ENCODE assay signal across 35 cellular contexts in genomic region chr2:21996339-21996738, GRCh38.
"Had no signal": no experiment of that assay in that cellular context is flagged by ENCODE, and none has a peak within 500 bp of the region (broad histone marks: within the 10 kb centered on the region; RNA-seq: fewer than 3 reads in every experiment).

No MANE protein-coding gene starts in this region.

- H3K27me3 ChIP-seq: MG63 had no signal

- DNase-seq: Kasumi-1, MG63, MM.1S, MV-4-11, NCI-H1048, NCI-H1092, NCI-H1092 treated with DMSO at 0.1 percent for 48 hours, NCI-H1105, NCI-H1105 treated with DMSO at 0.1 percent for 48 hours, NCI-H1417, NCI-H1417 treated with DMSO at 0.1 percent for 48 hours, NCI-H1436, NCI-H1436 treated with DMSO at 0.1 percent for 48 hours, NCI-H146, NCI-H1694, NCI-H1694 treated with DMSO at 0.1 percent for 48 hours, NCI-H187, NCI-H187 treated with DMSO at 0.1 percent for 48 hours, NCI-H1930, NCI-H2029, NCI-H2029 treated with DMSO at 0.1 percent for 48 hours, NCI-H2081, NCI-H2081 treated with DMSO at 0.1 percent for 48 hours, NCI-H2107, NCI-H2171, NCI-H2171 treated with DMSO at 0.1 percent for 48 hours, NCI-H2227 treated with DMSO at 0.1 percent for 48 hours, NCI-H226, NCI-H345, NCI-H446, NCI-H446 treated with DMSO at 0.1 percent for 48 hours, NCI-H510A, NCI-H510A treated with DMSO at 0.1 percent for 48 hours, NCI-H524, NCI-H524 treated with DMSO at 0.1 percent for 48 hours had no signal

- H3K4me3 ChIP-seq: MG63 had no signal

- H3K36me3 ChIP-seq: MG63 had no signal
